ENCODE assay signal across 8 cellular contexts in genomic region chr3:183099838-183100204, GRCh38. TPM values are rescaled to one million over a fixed set of nuclear protein-coding genes. Genes with fewer than 3 reads are reported as not detected.
DNase-seq lines count a peak whose midpoint lies in the region; ATAC-seq and TF ChIP-seq lines count a peak whose summit lies in the region.

No MANE protein-coding gene starts in this region.

- no peak for TF ChIP-seq CTCF in MCF 10A (IDR thresholded peaks at IDR 0.05; ENCODE audit: unreplicated experiment)
- TF ChIP-seq CTCF in nephron (IDR thresholded peaks at IDR 0.05; ENCODE audit: unreplicated experiment in 3 of 3), result no peak

- H3K9me3 Mint-ChIP-seq in CD4-positive, CD25-positive, alpha-beta regulatory T cell, result peaks cover 0 to 1% (median 0%) of the 10 kb centered on the region in 7 donors
- H3K9me3 Mint-ChIP-seq in MCF 10A (ENCODE audit: unreplicated experiment), result no peaks in the 10 kb centered on the region
- no peaks in the 10 kb centered on the region for H3K9me3 Mint-ChIP-seq in nephron

- H3K4me3 ChIP-seq in CD4-positive, CD25-positive, alpha-beta regulatory T cell (ENCODE audit: low read depth, low read length), result peak overlapping the region; percentile 93

- peaks cover 25% of the 10 kb centered on the region for H3K4me1 ChIP-seq in CD4-positive, CD25-positive, alpha-beta regulatory T cell (ENCODE audit: control insufficient read depth, insufficient read depth, low read length, poor library complexity, severe bottlenecking)

- peak overlapping the region; percentile 97 to 99 (median 98) for H3K4me3 Mint-ChIP-seq in CD4-positive, CD25-positive, alpha-beta regulatory T cell
- peak overlapping the region; percentile 91 for H3K4me3 Mint-ChIP-seq in MCF 10A (ENCODE audit: unreplicated experiment)
- H3K4me3 Mint-ChIP-seq in nephron, result peak overlapping the region; percentile 96 to 98 (median 98)

- in situ Hi-C loops in KBM-7 (cut with MboI; ENCODE audit: low pct_unique_long_range_greater_than_20kb, low sequenced_read_pairs), result no loop called here

- CTCF ChIA-PET in MCF 10A (lab: Yijun Ruan, JAX), result interaction anchor here (0.7 kb wide), 1 partner anchor 588 kb away, joined by 3 read pairs; no protein-coding TSS in a partner anchor

- peaks cover 24 to 45% (median 28%) of the 10 kb centered on the region in 4 donors for H3K4me1 Mint-ChIP-seq in CD4-positive, CD25-positive, alpha-beta regulatory T cell
- H3K4me1 Mint-ChIP-seq in MCF 10A (ENCODE audit: insufficient read depth, unreplicated experiment) (peaks cover 17% of the 10 kb centered on the region), nephron (peaks cover 25% of the 10 kb centered on the region)

- H3K27ac Mint-ChIP-seq in CD4-positive, CD25-positive, alpha-beta regulatory T cell, result peak overlapping the region; percentile 91 to 99 (median 97)
- peak overlapping the region; percentile 93 for H3K27ac Mint-ChIP-seq in MCF 10A (ENCODE audit: low read depth, unreplicated experiment)
- H3K27ac Mint-ChIP-seq in nephron, result peak overlapping the region; percentile 84 to 95 (median 92)

- no peaks in the 10 kb centered on the region for H3K36me3 ChIP-seq in CD4-positive, CD25-positive, alpha-beta regulatory T cell (ENCODE audit: control insufficient read depth, insufficient read depth, low read length)

- POLR2A ChIA-PET in MCF 10A (lab: Yijun Ruan, JAX), result interaction anchor here (0.7 to 1.9 kb wide), 5 partner anchors 9 to 600 kb away, joined by 3 to 5 read pairs (median 3); no protein-coding TSS in a partner anchor

- no peak for ATAC-seq in CD4-positive, CD25-positive, alpha-beta regulatory T cell (ENCODE audit: low read depth in 2 of 2)
- peak; percentile 3 for ATAC-seq in HG03103 (IDR thresholded peaks at IDR 0.05; ENCODE audit: low read depth, unreplicated experiment)

- H3K27me3 Mint-ChIP-seq in CD4-positive, CD25-positive, alpha-beta regulatory T cell, result no peaks in the 10 kb centered on the region
- H3K27me3 Mint-ChIP-seq in MCF 10A (ENCODE audit: insufficient read depth, unreplicated experiment), result no peaks in the 10 kb centered on the region
- H3K27me3 Mint-ChIP-seq in nephron (ENCODE audit: low read depth), result no peaks in the 10 kb centered on the region

- DNase-seq in CD4-positive, CD25-positive, alpha-beta regulatory T cell, result no peak
- DNase-seq in MCF 10A (ENCODE audit: unreplicated experiment), result no peak
- DNase-seq in GM19238 (ENCODE audit: insufficient read length, low spot score), result no peak
- no peak for DNase-seq in 8988T
- no peak for DNase-seq in middle frontal gyrus (ENCODE audit: extremely low spot score, low spot score)
- no peak for DNase-seq in KBM-7

- intact Hi-C loops in MCF 10A (cut with micrococcal nuclease), result loop anchor here (10.0 kb wide), 1 partner anchor 385 kb away; no protein-coding TSS in a partner anchor

- BruUV-seq in MCF 10A (replicated peaks; lab: Mats Ljungman, UMichigan), result no TSS peak

- peak overlapping the region; percentile 89 for H3K27ac ChIP-seq in CD4-positive, CD25-positive, alpha-beta regulatory T cell (ENCODE audit: insufficient read depth, low read length, poor library complexity, severe bottlenecking)

- H3K36me3 Mint-ChIP-seq in CD4-positive, CD25-positive, alpha-beta regulatory T cell, result no peaks in the 10 kb centered on the region
- H3K36me3 Mint-ChIP-seq in MCF 10A (ENCODE audit: insufficient read depth, unreplicated experiment) (peaks cover 4% of the 10 kb centered on the region), nephron (ENCODE audit: low read depth) (peaks cover 13% of the 10 kb centered on the region)

- no peaks in the 10 kb centered on the region for H3K27me3 ChIP-seq in CD4-positive, CD25-positive, alpha-beta regulatory T cell (ENCODE audit: control insufficient read depth, insufficient read depth, low read length)

- H3K9me3 ChIP-seq in CD4-positive, CD25-positive, alpha-beta regulatory T cell (ENCODE audit: control insufficient read depth in 2 of 2, low read length in 2 of 2), result no peaks in the 10 kb centered on the region

RNA-seq across cellular contexts. Expression of gene MCCC1, which starts 0.5 kb away (rescaled TPM):
- 23.4 TPM for total RNA-seq in CD4-positive, CD25-positive, alpha-beta regulatory T cell
- polyA plus RNA-seq in CD4-positive, CD25-positive, alpha-beta regulatory T cell, result 10 to 100 TPM; 22.1 to 27.7 (median 23.7) TPM
- 38.8 and 40.5 TPM in 2 replicates for total RNA-seq in MCF 10A (2022)
